Comparison of ENCODE assay signal across 17 cellular contexts in genomic region chr2:10061221-10061925, GRCh38. TPM values are rescaled to one million over a fixed set of nuclear protein-coding genes. Genes with fewer than 3 reads are reported as not detected.
DNase-seq lines count a peak whose midpoint lies in the region; ATAC-seq, FAIRE-seq and TF ChIP-seq lines count a peak whose summit lies in the region.
"Had no signal": no experiment of that assay in that cellular context is flagged by ENCODE, and none has a peak within 500 bp of the region (broad histone marks: within the 10 kb centered on the region; RNA-seq: fewer than 3 reads in every experiment).

No MANE protein-coding gene starts in this region.

- no peak for ATAC-seq in activated naive CD4-positive, alpha-beta T cell treated with anti-CD3 and anti-CD28 coated beads, Interleukin-2, amount 50 U/mL, for 72 hours
- 0 out of 3 replicates have a peak, but pooled peaks have one; percentile 1 for ATAC-seq in HepG2
- ATAC-seq: HCT116 had no signal

- H2BK12ac ChIP-seq in neuronal stem cell (ENCODE audit: low read length) = no peak overlapping the region

- H3K4ac ChIP-seq in neuronal stem cell (ENCODE audit: low read length) = no peak overlapping the region

- H3K9ac ChIP-seq in HepG2 (ENCODE audit: insufficient read depth, low read depth, low read length) (no peak overlapping the region), neuronal stem cell (ENCODE audit: low read depth, low read length, poor library complexity) (no peak overlapping the region)

- peaks cover 68% of the 10 kb centered on the region for H3K27me3 Mint-ChIP-seq in activated naive CD4-positive, alpha-beta T cell treated with anti-CD3 and anti-CD28 coated beads, Interleukin-2, amount 10 ng/mL, durations not matched to agents 7 days and 5 days

- FAIRE-seq in HepG2 (lab: Jason Lieb, UNC) = no peak
- no peak for FAIRE-seq in frontal cortex (lab: Jason Lieb, UNC)
- FAIRE-seq: H54 had no signal

- no peaks in the 10 kb centered on the region for H3K79me1 ChIP-seq in neuronal stem cell (ENCODE audit: low read depth, low read length)

- H2BK120ac ChIP-seq in neuronal stem cell (ENCODE audit: low read depth, low read length) = no peak overlapping the region

- peaks cover 11 to 42% of the 10 kb centered on the region in 2 experiments; a peak in 4 of 5 replicates for H3K27me3 ChIP-seq in HepG2 (ENCODE audit: control insufficient read depth in 1 of 2, insufficient read depth in 2 of 2, low read length in 2 of 2)
- H3K27me3 ChIP-seq in neuronal stem cell (ENCODE audit: control insufficient read depth in 3 of 3, insufficient read depth in 3 of 3, low read depth in 1 of 3, low read length in 3 of 3) = peaks cover 0 to 9% (median 1%) of the 10 kb centered on the region in 3 experiments

- no peaks in the 10 kb centered on the region for H3K9me3 ChIP-seq in HepG2 (ENCODE audit: low read length)
- H3K9me3 ChIP-seq in neuronal stem cell (replicated peaks in 1 of 2; ENCODE audit: control insufficient read depth in 2 of 2, insufficient read depth in 1 of 2, low read depth in 1 of 2, low read length in 2 of 2) = no peaks in the 10 kb centered on the region
- H3K9me3 ChIP-seq: Caco-2 had no signal

- intact Hi-C loops in HepG2 (cut with micrococcal nuclease; ENCODE audit: unreplicated experiment) = no loop called here

- 61% methylated on average over 4 of the region's 9 CpGs for WGBS in HepG2 (ENCODE audit: low lambda C conversion rate)
- no CpG with 5 or more reads among the region's 9 CpGs for WGBS in neuronal stem cell (ENCODE audit: extremely low coverage in 2 of 2, insufficient read length in 2 of 2, insufficient replicate concordance in 1 of 2), 2 donors

- in situ Hi-C loops in HepG2 (cut with HindIII; ENCODE audit: extremely low pct_ligation_motif_present, low pct_unique_long_range_greater_than_20kb) = no loop called here

- no peaks in the 10 kb centered on the region for H3K36me3 Mint-ChIP-seq in activated naive CD4-positive, alpha-beta T cell treated with anti-CD3 and anti-CD28 coated beads, Interleukin-2, amount 10 ng/mL, durations not matched to agents 7 days and 5 days
- no peaks in the 10 kb centered on the region for H3K36me3 Mint-ChIP-seq in activated naive CD4-positive, alpha-beta T cell treated with anti-CD3 and anti-CD28 coated beads, Interleukin-2, amount 50 U/mL, for 72 hours
- H3K36me3 Mint-ChIP-seq: CD8-positive, alpha-beta memory T cell had no signal

- no TSS peak for BruUV-seq in HepG2 (replicated peaks; lab: Mats Ljungman, UMichigan)

- no peak overlapping the region for H2BK5ac ChIP-seq in neuronal stem cell (ENCODE audit: low read length)

- H3K27ac Mint-ChIP-seq in activated naive CD4-positive, alpha-beta T cell treated with anti-CD3 and anti-CD28 coated beads, Interleukin-2, amount 10 ng/mL, durations not matched to agents 7 days and 5 days = peak overlapping the region; percentile 12
- no peak overlapping the region for H3K27ac Mint-ChIP-seq in activated naive CD4-positive, alpha-beta T cell treated with anti-CD3 and anti-CD28 coated beads, Interleukin-2, amount 50 U/mL, for 72 hours

- no peak for TF ChIP-seq RAD21 in HepG2 (CRISPR knock-in tag; IDR thresholded peaks at IDR 0.05)

- peak overlapping the region; percentile 54 for H2AK5ac ChIP-seq in neuronal stem cell (ENCODE audit: low read depth, low read length)

- H3K4me2 ChIP-seq in HepG2 (ENCODE audit: low read depth, low read length) (no peak overlapping the region), neuronal stem cell (ENCODE audit: insufficient read depth, low read length, poor library complexity, severe bottlenecking) (no peak overlapping the region)

- TF ChIP-seq EP300 in HepG2 (IDR thresholded peaks at IDR 0.05; ENCODE audit: low read depth in 2 of 2, low read length in 2 of 2) = no peak
- no peak for TF ChIP-seq EP300 in HepG2 (CRISPR knock-in tag; IDR thresholded peaks at IDR 0.05; ENCODE audit: borderline replicate concordance)

- H3K4me1 ChIP-seq in HepG2 (ENCODE audit: insufficient read depth, low read length) (peaks cover 38% of the 10 kb centered on the region), neuronal stem cell (ENCODE audit: control insufficient read depth in 2 of 2, insufficient read depth in 1 of 2, low read depth in 1 of 2, low read length in 2 of 2) (peaks cover 17 to 19% of the 10 kb centered on the region in 2 donors)

- H3K9me3 Mint-ChIP-seq in activated naive CD4-positive, alpha-beta T cell treated with anti-CD3 and anti-CD28 coated beads, Interleukin-2, amount 10 ng/mL, durations not matched to agents 7 days and 5 days = no peaks in the 10 kb centered on the region
- no peaks in the 10 kb centered on the region for H3K9me3 Mint-ChIP-seq in activated naive CD4-positive, alpha-beta T cell treated with anti-CD3 and anti-CD28 coated beads, Interleukin-2, amount 50 U/mL, for 72 hours
- H3K9me3 Mint-ChIP-seq: CD8-positive, alpha-beta memory T cell had no signal

- POLR2A ChIA-PET in HepG2 (lab: Yijun Ruan, JAX) = no interaction called here

- H3K4me1 Mint-ChIP-seq in activated naive CD4-positive, alpha-beta T cell treated with anti-CD3 and anti-CD28 coated beads, Interleukin-2, amount 10 ng/mL, durations not matched to agents 7 days and 5 days = peaks cover 14% of the 10 kb centered on the region

- no peaks in the 10 kb centered on the region for H3K79me2 ChIP-seq in HepG2 (ENCODE audit: insufficient read depth, low read length)

- H3K4me3 ChIP-seq in HepG2 (replicated peaks in 1 of 3; ENCODE audit: insufficient read depth in 1 of 3, low read depth in 2 of 3, low read length in 3 of 3) (no peak overlapping the region), neuronal stem cell (ENCODE audit: low read length in 2 of 2) (no peak overlapping the region)

- no peak overlapping the region for H3K14ac ChIP-seq in neuronal stem cell (ENCODE audit: low read length)

- H3K4me3 Mint-ChIP-seq in activated naive CD4-positive, alpha-beta T cell treated with anti-CD3 and anti-CD28 coated beads, Interleukin-2, amount 10 ng/mL, durations not matched to agents 7 days and 5 days = no peak overlapping the region
- H3K4me3 Mint-ChIP-seq: CD8-positive, alpha-beta memory T cell had no signal

- H4K8ac ChIP-seq in neuronal stem cell (ENCODE audit: low read depth, low read length) = no peak overlapping the region

- TF ChIP-seq CTCF in HepG2 (CRISPR knock-in tag; IDR thresholded peaks at IDR 0.05) = no peak

- DNase-seq in activated naive CD4-positive, alpha-beta T cell treated with anti-CD3 and anti-CD28 coated beads, Interleukin-2, amount 10 ng/mL, durations not matched to agents 7 days and 5 days = no peak
- no peak for DNase-seq in activated naive CD4-positive, alpha-beta T cell treated with anti-CD3 and anti-CD28 coated beads, Interleukin-2, amount 50 U/mL, for 72 hours (ENCODE audit: low spot score in 2 of 2)
- DNase-seq in HepG2 (ENCODE audit: low spot score) = no peak
- no peak for DNase-seq in neuronal stem cell (ENCODE audit: low spot score)
- no peak for DNase-seq in frontal cortex (ENCODE audit: low spot score in 2 of 2)
- DNase-seq in stimulated activated naive CD4-positive, alpha-beta T cell treated with Interleukin-2 at 50 U/mL for 16 hours (lab: John Stamatoyannopoulos, UW) = no peak
- no peak for DNase-seq in NCI-H1436 (lab: John Stamatoyannopoulos, UW)
- no peak for DNase-seq in NCI-H1092 treated with DMSO at 0.1 percent for 48 hours (lab: John Stamatoyannopoulos, UW)
- DNase-seq: Caco-2; CD8-positive, alpha-beta memory T cell; DND-41; GDM1 had no signal

- H3K36me3 ChIP-seq in HepG2 (replicated peaks in 1 of 2; ENCODE audit: control insufficient read depth in 1 of 2, insufficient read depth in 2 of 2, low read length in 2 of 2) = no peaks in the 10 kb centered on the region
- H3K36me3 ChIP-seq in neuronal stem cell (replicated peaks in 1 of 2; ENCODE audit: control insufficient read depth in 2 of 2, insufficient read depth in 2 of 2, low read length in 2 of 2) = no peaks in the 10 kb centered on the region

- TF ChIP-seq POLR2A in HepG2 (IDR thresholded peaks at IDR 0.05; ENCODE audit: insufficient read depth in 1 of 2, low read depth in 2 of 2, low read length in 2 of 2) = no peak

- CTCF ChIA-PET in activated naive CD4-positive, alpha-beta T cell treated with anti-CD3 and anti-CD28 coated beads, Interleukin-2, amount 10 ng/mL, durations not matched to agents 7 days and 5 days (lab: Charles Lee) = interaction anchor here (0.6 to 2.7 kb wide), 3 partner anchors 11 to 36 kb away, joined by 3 to 7 read pairs (median 6); no protein-coding TSS in a partner anchor
- CTCF ChIA-PET in HepG2 (lab: Yijun Ruan, JAX; ENCODE audit: low intra/inter-chr PET ratio, low total read pairs) = no interaction called here

- H3K27ac ChIP-seq in HepG2 (ENCODE audit: extremely low read length, insufficient read depth, low read length) (no peak overlapping the region), neuronal stem cell (replicated peaks; ENCODE audit: low read length) (no peak overlapping the region)
- H3K27ac ChIP-seq: 22Rv1 had no signal

- no peak overlapping the region for H4K91ac ChIP-seq in neuronal stem cell (ENCODE audit: low read depth, low read length, poor library complexity)

- H4K20me1 ChIP-seq in HepG2 (ENCODE audit: insufficient read depth, low read length) = no peaks in the 10 kb centered on the region

- H2AFZ ChIP-seq in HepG2 (ENCODE audit: low read length) (no peak overlapping the region), neuronal stem cell (ENCODE audit: low read length) (no peak overlapping the region)

- no peak overlapping the region for H2BK15ac ChIP-seq in neuronal stem cell (ENCODE audit: low read length)

- H3K23ac ChIP-seq in neuronal stem cell (ENCODE audit: low read depth, low read length, poor library complexity) = no peak overlapping the region

- peak overlapping the region; percentile 16 for H3K18ac ChIP-seq in neuronal stem cell (ENCODE audit: low read length)

RNA-seq across cellular contexts. Expression of gene KLF11, which starts 18.0 kb away (rescaled TPM):
- total RNA-seq in activated naive CD4-positive, alpha-beta T cell treated with anti-CD3 and anti-CD28 coated beads, Interleukin-2, amount 50 U/mL, for 72 hours = 1 to 10 TPM; 1.1 to 7.5 TPM
- total RNA-seq in HepG2 (2016; rRNA removed; fragmentation: Illumina TruSeq; extraction: Trizol) = 2.5 and 3.1 TPM in 2 replicates
- total RNA-seq in HepG2 (2016; cell fraction: cytosol; rRNA removed; fragmentation: Illumina TruSeq; extraction: Trizol; ENCODE audit: low read depth) = 0.53 and 0.71 TPM in 2 replicates
- total RNA-seq in HepG2 (2016; cell fraction: insoluble cytoplasmic fraction; rRNA removed; fragmentation: Illumina TruSeq; extraction: Trizol) = 2.6 and 2.9 TPM in 2 replicates
- 3.0 and 3.1 TPM in 2 replicates for total RNA-seq in HepG2 (2016; cell fraction: membrane; rRNA removed; fragmentation: Illumina TruSeq; extraction: Trizol)
- 2.7 and 3.1 TPM in 2 replicates for total RNA-seq in HepG2 (2016; cell fraction: nucleus; rRNA removed; fragmentation: Illumina TruSeq; extraction: Trizol)
- 11.8 and 16.9 TPM in 2 replicates for polyA plus RNA-seq in HepG2 (2011; rRNA removed)
- 5.0 and 9.2 TPM in 2 replicates for polyA plus RNA-seq in HepG2 (2011; cell fraction: cytosol; rRNA removed)
- 5.8 and 9.5 TPM in 2 replicates for polyA plus RNA-seq in HepG2 (2011; cell fraction: nucleus; rRNA removed)
- polyA plus RNA-seq in HepG2 (2012) = 8.7 and 11.2 TPM in 2 replicates
- polyA plus RNA-seq in HepG2 (2016; cell fraction: cytosol; fragmentation: Illumina TruSeq; extraction: Trizol; ENCODE audit: low read depth) = 0.48 and 0.57 TPM in 2 replicates
- 2.9 and 3.2 TPM in 2 replicates for polyA plus RNA-seq in HepG2 (2016; cell fraction: insoluble cytoplasmic fraction; fragmentation: Illumina TruSeq; extraction: Trizol; ENCODE audit: low read depth)
- polyA plus RNA-seq in HepG2 (2016; cell fraction: membrane; fragmentation: Illumina TruSeq; extraction: Trizol; ENCODE audit: low read depth) = 1.8 and 2.0 TPM in 2 replicates
- 4.8 and 5.6 TPM in 2 replicates for polyA plus RNA-seq in HepG2 (2016; cell fraction: nucleus; fragmentation: Illumina TruSeq; extraction: Trizol; ENCODE audit: insufficient read depth, low read depth)
- polyA minus RNA-seq in HepG2 (2011; rRNA and poly(A)+ RNA removed; ENCODE audit: low replicate concordance) = 22.9 and 78.5 TPM in 2 replicates
- 5.3 and 10.4 TPM in 2 replicates for polyA minus RNA-seq in HepG2 (2011; cell fraction: cytosol; rRNA and poly(A)+ RNA removed)
- polyA minus RNA-seq in HepG2 (2011; cell fraction: nucleus; rRNA and poly(A)+ RNA removed) = 7.1 and 10.8 TPM in 2 replicates
- polyA plus RNA-seq in neuronal stem cell (2013, experiment 1 of 2) = 3.0 TPM
- polyA plus RNA-seq in neuronal stem cell (2013, experiment 2 of 2) = 2.9 TPM
- 13.0 TPM for total RNA-seq in frontal cortex

RNA-seq across cellular contexts. Expression of gene CYS1, which starts 18.8 kb away (rescaled TPM):
- not detected for total RNA-seq in activated naive CD4-positive, alpha-beta T cell treated with anti-CD3 and anti-CD28 coated beads, Interleukin-2, amount 50 U/mL, for 72 hours
- total RNA-seq in HepG2 (2016; rRNA removed; fragmentation: Illumina TruSeq; extraction: Trizol) (not detected in 2 replicates), frontal cortex (0.82 TPM)
- total RNA-seq in HepG2 (2016; cell fraction: cytosol; rRNA removed; fragmentation: Illumina TruSeq; extraction: Trizol; ENCODE audit: low read depth) = 0.09 TPM in 1 of 2 replicates, not detected in the other
- not detected in 2 replicates for total RNA-seq in HepG2 (2016; cell fraction: insoluble cytoplasmic fraction; rRNA removed; fragmentation: Illumina TruSeq; extraction: Trizol)
- 0.14 TPM in 1 of 2 replicates, not detected in the other for total RNA-seq in HepG2 (2016; cell fraction: membrane; rRNA removed; fragmentation: Illumina TruSeq; extraction: Trizol)
- total RNA-seq in HepG2 (2016; cell fraction: nucleus; rRNA removed; fragmentation: Illumina TruSeq; extraction: Trizol) = not detected in 2 replicates
- polyA plus RNA-seq in HepG2 (2011; rRNA removed) = 0.04 TPM in 2 replicates
- 0.04 and 0.12 TPM in 2 replicates for polyA plus RNA-seq in HepG2 (2011; cell fraction: cytosol; rRNA removed)
- 0.03 TPM in 1 of 2 replicates, not detected in the other for polyA plus RNA-seq in HepG2 (2011; cell fraction: nucleus; rRNA removed)
- 0.13 TPM in 1 of 2 replicates, not detected in the other for polyA plus RNA-seq in HepG2 (2012)
- polyA plus RNA-seq in HepG2 (2016; cell fraction: cytosol; fragmentation: Illumina TruSeq; extraction: Trizol; ENCODE audit: low read depth) = not detected in 2 replicates
- not detected in 2 replicates for polyA plus RNA-seq in HepG2 (2016; cell fraction: insoluble cytoplasmic fraction; fragmentation: Illumina TruSeq; extraction: Trizol; ENCODE audit: low read depth)
- not detected in 2 replicates for polyA plus RNA-seq in HepG2 (2016; cell fraction: membrane; fragmentation: Illumina TruSeq; extraction: Trizol; ENCODE audit: low read depth)
- polyA plus RNA-seq in HepG2 (2016; cell fraction: nucleus; fragmentation: Illumina TruSeq; extraction: Trizol; ENCODE audit: insufficient read depth, low read depth) = not detected in 2 replicates
- polyA minus RNA-seq in HepG2 (2011; rRNA and poly(A)+ RNA removed; ENCODE audit: low replicate concordance) = 0.16 TPM in 1 of 2 replicates, not detected in the other
- not detected in 2 replicates for polyA minus RNA-seq in HepG2 (2011; cell fraction: cytosol; rRNA and poly(A)+ RNA removed)
- polyA minus RNA-seq in HepG2 (2011; cell fraction: nucleus; rRNA and poly(A)+ RNA removed) = not detected in 2 replicates
- polyA plus RNA-seq in neuronal stem cell (2013, experiment 1 of 2) = 0.26 TPM
- 0.24 TPM for polyA plus RNA-seq in neuronal stem cell (2013, experiment 2 of 2)
- total RNA-seq: A673, HT-29 had no signal
